12 cellular contexts compared by ENCODE assay signal in genomic region chr6:152233547-152234320, GRCh38.
DNase-seq lines count a peak whose midpoint lies in the region; ATAC-seq and TF ChIP-seq lines count a peak whose summit lies in the region.
"Had no signal": no experiment of that assay in that cellular context is flagged by ENCODE, and none has a peak within 500 bp of the region (broad histone marks: within the 10 kb centered on the region; RNA-seq: fewer than 3 reads in every experiment).

No MANE protein-coding gene starts in this region.

- peak overlapping the region; percentile 56 for H2BK120ac ChIP-seq in trophoblast cell (ENCODE audit: insufficient read depth, low read length, poor library complexity)

- peaks cover 21% of the 10 kb centered on the region for H3K4me1 Mint-ChIP-seq in HFFc6 (ENCODE audit: low read depth)
- peaks cover 25% of the 10 kb centered on the region for H3K4me1 Mint-ChIP-seq in activated CD4-positive, alpha-beta T cell treated with anti-CD3 and anti-CD28 coated beads, Interleukin-2, amount 10 ng/mL, durations not matched to agents 24 days and 14 days
- H3K4me1 Mint-ChIP-seq: WTC11 had no signal

- peaks cover 4% of the 10 kb centered on the region in 2 experiments for H3K4me1 ChIP-seq in trophoblast cell (ENCODE audit: control insufficient read depth in 1 of 2, insufficient read depth in 2 of 2, low read length in 2 of 2)

- H2AK5ac ChIP-seq in trophoblast cell (ENCODE audit: low read length): no peak overlapping the region

- H3K23ac ChIP-seq in trophoblast cell (ENCODE audit: low read length): no peak overlapping the region

- H3K4ac ChIP-seq in trophoblast cell (ENCODE audit: low read depth, low read length): peak overlapping the region; percentile 91

- H2BK5ac ChIP-seq in trophoblast cell (ENCODE audit: low read depth, low read length, poor library complexity): peak overlapping the region; percentile 77

- H3K14ac ChIP-seq in trophoblast cell (ENCODE audit: low read length): no peak overlapping the region

- H3K18ac ChIP-seq in trophoblast cell (ENCODE audit: low read length): no peak overlapping the region

- intact Hi-C loops in activated CD4-positive, alpha-beta T cell treated with anti-CD3 and anti-CD28 coated beads, Interleukin-2, amount 10 ng/mL, durations not matched to agents 24 days and 14 days (cut with micrococcal nuclease): loop anchor here (2.0 kb wide), 1 partner anchor 63 kb away; no protein-coding TSS in a partner anchor

- H3K36me3 ChIP-seq in trophoblast cell (ENCODE audit: control insufficient read depth in 1 of 2, insufficient read depth in 2 of 2, low read length in 2 of 2): peaks cover 0 to 2% of the 10 kb centered on the region in 2 experiments

- peak overlapping the region; percentile 100 for H2BK12ac ChIP-seq in trophoblast cell (ENCODE audit: low read length)

- no peaks in the 10 kb centered on the region for H3K27me3 ChIP-seq in trophoblast cell (ENCODE audit: insufficient read depth, low read length)

- peak overlapping the region; percentile 74 for H4K91ac ChIP-seq in trophoblast cell (ENCODE audit: low read depth, low read length)

- ATAC-seq in HG03571 (IDR thresholded peaks at IDR 0.05; ENCODE audit: unreplicated experiment): no peak
- ATAC-seq: WTC11 had no signal

- H3K79me2 ChIP-seq in trophoblast cell (ENCODE audit: control insufficient read depth, insufficient read depth, low read length, poor library complexity): no peaks in the 10 kb centered on the region

- no peak overlapping the region for H4K8ac ChIP-seq in trophoblast cell (ENCODE audit: low read depth, low read length)

- no peak overlapping the region for H3K4me2 ChIP-seq in trophoblast cell (ENCODE audit: low read length)

- no peaks in the 10 kb centered on the region for H3K9me3 Mint-ChIP-seq in HFFc6
- H3K9me3 Mint-ChIP-seq in activated CD4-positive, alpha-beta T cell treated with anti-CD3 and anti-CD28 coated beads, Interleukin-2, amount 10 ng/mL, durations not matched to agents 24 days and 14 days: no peaks in the 10 kb centered on the region
- H3K9me3 Mint-ChIP-seq: natural killer cell treated with Interleukin-12 subunit alpha and Interleukin-12 subunit beta and Interleukin-15 and Interleukin-18, amount 100 ng/mL, for 72 hours; WTC11 had no signal

- H3K27me3 Mint-ChIP-seq in HFFc6 (ENCODE audit: insufficient read depth): peaks cover 1% of the 10 kb centered on the region; the same call in 1 of the 2 replicates
- no peaks in the 10 kb centered on the region for H3K27me3 Mint-ChIP-seq in activated CD4-positive, alpha-beta T cell treated with anti-CD3 and anti-CD28 coated beads, Interleukin-2, amount 10 ng/mL, durations not matched to agents 24 days and 14 days
- H3K27me3 Mint-ChIP-seq: natural killer cell treated with Interleukin-12 subunit alpha and Interleukin-12 subunit beta and Interleukin-15 and Interleukin-18, amount 100 ng/mL, for 72 hours had no signal

- H3K4me3 ChIP-seq in coronary artery (no peak overlapping the region), trophoblast cell (ENCODE audit: low read depth, low read length) (no peak overlapping the region)
- H3K4me3 ChIP-seq: skin epidermis had no signal

- H2AFZ ChIP-seq in trophoblast cell (ENCODE audit: insufficient read depth, low read length, poor library complexity): no peak overlapping the region

- no peak overlapping the region for H4K12ac ChIP-seq in trophoblast cell (ENCODE audit: low read depth, low read length)

- H3K4me3 Mint-ChIP-seq in HFFc6: peak overlapping the region; percentile 53; the same call in 1 of the 2 replicates
- H3K4me3 Mint-ChIP-seq in activated CD4-positive, alpha-beta T cell treated with anti-CD3 and anti-CD28 coated beads, Interleukin-2, amount 10 ng/mL, durations not matched to agents 24 days and 14 days: peak overlapping the region; percentile 72
- H3K4me3 Mint-ChIP-seq: natural killer cell treated with Interleukin-12 subunit alpha and Interleukin-12 subunit beta and Interleukin-15 and Interleukin-18, amount 100 ng/mL, for 72 hours; WTC11 had no signal

- peaks cover 44% of the 10 kb centered on the region for H3K36me3 Mint-ChIP-seq in HFFc6 (ENCODE audit: low read depth)
- peaks cover 36% of the 10 kb centered on the region for H3K36me3 Mint-ChIP-seq in activated CD4-positive, alpha-beta T cell treated with anti-CD3 and anti-CD28 coated beads, Interleukin-2, amount 10 ng/mL, durations not matched to agents 24 days and 14 days (ENCODE audit: low read depth)
- H3K36me3 Mint-ChIP-seq: natural killer cell treated with Interleukin-12 subunit alpha and Interleukin-12 subunit beta and Interleukin-15 and Interleukin-18, amount 100 ng/mL, for 72 hours; WTC11 had no signal

- peaks cover 2% of the 10 kb centered on the region for H3K79me1 ChIP-seq in trophoblast cell (ENCODE audit: low read length)

- WGBS in trophoblast cell (ENCODE audit: extremely low coverage, insufficient coverage, insufficient read length): no CpG with 5 or more reads among the region's 17 CpGs

- peak overlapping the region; percentile 37 to 62 for H3K27ac ChIP-seq in coronary artery
- H3K27ac ChIP-seq in trophoblast cell (ENCODE audit: low read depth, low read length): peak overlapping the region; percentile 62
- H3K27ac ChIP-seq: epithelial cell of prostate had no signal

- H3K9me3 ChIP-seq in trophoblast cell (ENCODE audit: insufficient read depth, low read depth, low read length): no peaks in the 10 kb centered on the region

- no peak for DNase-seq in HFFc6
- peak; percentile 78 for DNase-seq in activated CD4-positive, alpha-beta T cell treated with anti-CD3 and anti-CD28 coated beads, Interleukin-2, amount 10 ng/mL, durations not matched to agents 24 days and 14 days
- no peak for DNase-seq in coronary artery (ENCODE audit: low spot score)
- DNase-seq in trophoblast cell: no peak
- no peak for DNase-seq in OCI-M2 (lab: John Stamatoyannopoulos, UW; ENCODE audit: unreplicated experiment)
- DNase-seq in NCI-H1092 treated with DMSO at 0.1 percent for 48 hours (lab: John Stamatoyannopoulos, UW): no peak
- DNase-seq: NCI-H524 treated with DMSO at 0.1 percent for 48 hours had no signal

- TF ChIP-seq CTCF in HFFc6 (IDR thresholded peaks at IDR 0.05) (no peak), coronary artery (IDR thresholded peaks at IDR 0.05) (no peak)

- peak overlapping the region; percentile 92 for H3K27ac Mint-ChIP-seq in HFFc6
- H3K27ac Mint-ChIP-seq in activated CD4-positive, alpha-beta T cell treated with anti-CD3 and anti-CD28 coated beads, Interleukin-2, amount 10 ng/mL, durations not matched to agents 24 days and 14 days: peak overlapping the region; percentile 75
- H3K27ac Mint-ChIP-seq: natural killer cell treated with Interleukin-12 subunit alpha and Interleukin-12 subunit beta and Interleukin-15 and Interleukin-18, amount 100 ng/mL, for 72 hours; WTC11 had no signal

- no peak overlapping the region for H3K9ac ChIP-seq in trophoblast cell (ENCODE audit: low read length)
